25 cellular contexts compared by ENCODE assay signal in the genomic region with DNA sequence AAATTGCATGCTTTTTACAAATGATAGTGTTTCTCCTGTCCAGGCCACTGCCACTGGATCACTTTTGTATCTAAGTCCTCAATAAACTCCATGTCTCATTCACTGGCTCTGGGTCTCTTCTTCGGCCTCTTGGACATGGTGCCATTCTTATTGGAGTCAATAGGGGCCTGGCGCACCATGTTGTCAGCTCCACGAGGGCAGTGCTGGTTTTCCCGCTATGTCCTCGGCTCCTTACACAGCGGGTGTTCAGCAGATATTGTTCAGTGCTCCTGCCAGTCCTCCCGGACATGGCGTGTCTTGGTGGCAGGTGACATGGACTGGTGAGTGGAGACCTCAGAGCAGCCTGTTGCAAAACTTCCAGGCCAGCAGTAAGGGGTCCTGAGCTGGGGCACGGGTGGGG. TPM values are rescaled to one million over a fixed set of nuclear protein-coding genes. Genes with fewer than 3 reads are reported as not detected.
"Had no signal": no experiment of that assay in that cellular context is flagged by ENCODE, and none has a peak within 500 bp of the region (broad histone marks: within the 10 kb centered on the region; RNA-seq: fewer than 3 reads in every experiment).

No MANE protein-coding gene starts in this region.

- H3K27ac Mint-ChIP-seq: activated B cell treated with CpG ODN at 0.5 μM for 24 hours; activated CD4-positive, alpha-beta T cell treated with anti-CD3 and anti-CD28 coated beads, Interleukin-2, amount 10 ng/mL, durations not matched to agents 24 days and 14 days; activated naive CD4-positive, alpha-beta T cell treated with anti-CD3 and anti-CD28 coated beads for 36 hours; activated T-helper 17 cell treated with anti-CD3 and anti-CD28 coated beads, Interleukin-2, amount 50 U/mL, for 72 hours had no signal

- H3K9me3 Mint-ChIP-seq: activated B cell treated with CpG ODN at 0.5 μM for 24 hours; activated CD4-positive, alpha-beta T cell treated with anti-CD3 and anti-CD28 coated beads, Interleukin-2, amount 10 ng/mL, durations not matched to agents 24 days and 14 days; activated naive CD4-positive, alpha-beta T cell treated with anti-CD3 and anti-CD28 coated beads for 36 hours; activated T-helper 17 cell treated with anti-CD3 and anti-CD28 coated beads, Interleukin-2, amount 50 U/mL, for 72 hours had no signal

- H3K27ac ChIP-seq: brain microvascular endothelial cell, cardiac muscle cell had no signal

- DNase-seq: activated B cell treated with CpG ODN at 0.5 μM for 24 hours; activated CD4-positive, alpha-beta T cell treated with anti-CD3 and anti-CD28 coated beads for 1 hour; activated CD4-positive, alpha-beta T cell treated with anti-CD3 and anti-CD28 coated beads, Interleukin-2, amount 10 ng/mL, durations not matched to agents 24 days and 14 days; activated CD4-positive, alpha-beta T cell treated with anti-CD3 and anti-CD28 coated beads, Interleukin-2, amount 50 U/mL, for 48 hours; activated CD8-positive, alpha-beta memory T cell treated with anti-CD3 and anti-CD28 coated beads for 24 hours; activated gamma-delta T cell; activated naive CD4-positive, alpha-beta T cell treated with anti-CD3 and anti-CD28 coated beads for 36 hours; activated T-cell treated with anti-CD3 and anti-CD28 coated beads, Interleukin-2, amount 50 U/mL, for 48 hours; brain microvascular endothelial cell; NCI-H1048; NCI-H146; NCI-H187 treated with DMSO at 0.1 percent for 48 hours; NCI-H2081 treated with DMSO at 0.1 percent for 48 hours; NCI-H446; NCI-H524; SHP77 treated with DMSO at 0.1 percent for 48 hours; T-helper 2 cell; T1000 had no signal

- H3K36me3 ChIP-seq: brain microvascular endothelial cell, cardiac muscle cell had no signal

- H3K27me3 Mint-ChIP-seq: activated B cell treated with CpG ODN at 0.5 μM for 24 hours; activated CD4-positive, alpha-beta T cell treated with anti-CD3 and anti-CD28 coated beads, Interleukin-2, amount 10 ng/mL, durations not matched to agents 24 days and 14 days; activated naive CD8-positive, alpha-beta T cell; activated T-helper 17 cell treated with anti-CD3 and anti-CD28 coated beads, Interleukin-2, amount 50 U/mL, for 72 hours had no signal

- H3K4me3 ChIP-seq: cardiac muscle cell had no signal

- FAIRE-seq: RCC 7860, TTC549 had no signal

- H3K4me3 Mint-ChIP-seq: activated B cell treated with CpG ODN at 0.5 μM for 24 hours; activated CD4-positive, alpha-beta T cell treated with anti-CD3 and anti-CD28 coated beads, Interleukin-2, amount 10 ng/mL, durations not matched to agents 24 days and 14 days; activated naive CD4-positive, alpha-beta T cell treated with anti-CD3 and anti-CD28 coated beads for 36 hours; activated naive CD8-positive, alpha-beta T cell; activated T-helper 17 cell treated with anti-CD3 and anti-CD28 coated beads, Interleukin-2, amount 50 U/mL, for 72 hours had no signal

- H3K27me3 ChIP-seq: brain microvascular endothelial cell, cardiac muscle cell had no signal

- ATAC-seq: activated T-helper 17 cell treated with anti-CD3 and anti-CD28 coated beads, Interleukin-2, amount 50 U/mL, for 72 hours had no signal

RNA-seq across cellular contexts. Expression of a gene that starts 21.4 kb away (rescaled TPM):
- total RNA-seq: activated CD4-positive, alpha-beta T cell treated with anti-CD3 and anti-CD28 coated beads, Interleukin-2, amount 10 ng/mL, durations not matched to agents 24 days and 14 days; activated naive CD4-positive, alpha-beta T cell treated with anti-CD3 and anti-CD28 coated beads for 36 hours; activated T-helper 17 cell treated with anti-CD3 and anti-CD28 coated beads, Interleukin-2, amount 50 U/mL, for 72 hours; LHCN-M2; M059J had no signal
- polyA plus RNA-seq: cardiac muscle cell had no signal
